In genomic region chr7:154415709-154416399, GRCh38 we compare ENCODE assay signal across 1 cellular context.
TF ChIP-seq lines count a peak whose summit lies in the region.

No MANE protein-coding gene starts in this region.

TF ChIP-seq in K562, 482 proteins besides CTCF, POLR2A, EP300 and RAD21 (continued from another document):
- TF ChIP-seq, protein P1, sequence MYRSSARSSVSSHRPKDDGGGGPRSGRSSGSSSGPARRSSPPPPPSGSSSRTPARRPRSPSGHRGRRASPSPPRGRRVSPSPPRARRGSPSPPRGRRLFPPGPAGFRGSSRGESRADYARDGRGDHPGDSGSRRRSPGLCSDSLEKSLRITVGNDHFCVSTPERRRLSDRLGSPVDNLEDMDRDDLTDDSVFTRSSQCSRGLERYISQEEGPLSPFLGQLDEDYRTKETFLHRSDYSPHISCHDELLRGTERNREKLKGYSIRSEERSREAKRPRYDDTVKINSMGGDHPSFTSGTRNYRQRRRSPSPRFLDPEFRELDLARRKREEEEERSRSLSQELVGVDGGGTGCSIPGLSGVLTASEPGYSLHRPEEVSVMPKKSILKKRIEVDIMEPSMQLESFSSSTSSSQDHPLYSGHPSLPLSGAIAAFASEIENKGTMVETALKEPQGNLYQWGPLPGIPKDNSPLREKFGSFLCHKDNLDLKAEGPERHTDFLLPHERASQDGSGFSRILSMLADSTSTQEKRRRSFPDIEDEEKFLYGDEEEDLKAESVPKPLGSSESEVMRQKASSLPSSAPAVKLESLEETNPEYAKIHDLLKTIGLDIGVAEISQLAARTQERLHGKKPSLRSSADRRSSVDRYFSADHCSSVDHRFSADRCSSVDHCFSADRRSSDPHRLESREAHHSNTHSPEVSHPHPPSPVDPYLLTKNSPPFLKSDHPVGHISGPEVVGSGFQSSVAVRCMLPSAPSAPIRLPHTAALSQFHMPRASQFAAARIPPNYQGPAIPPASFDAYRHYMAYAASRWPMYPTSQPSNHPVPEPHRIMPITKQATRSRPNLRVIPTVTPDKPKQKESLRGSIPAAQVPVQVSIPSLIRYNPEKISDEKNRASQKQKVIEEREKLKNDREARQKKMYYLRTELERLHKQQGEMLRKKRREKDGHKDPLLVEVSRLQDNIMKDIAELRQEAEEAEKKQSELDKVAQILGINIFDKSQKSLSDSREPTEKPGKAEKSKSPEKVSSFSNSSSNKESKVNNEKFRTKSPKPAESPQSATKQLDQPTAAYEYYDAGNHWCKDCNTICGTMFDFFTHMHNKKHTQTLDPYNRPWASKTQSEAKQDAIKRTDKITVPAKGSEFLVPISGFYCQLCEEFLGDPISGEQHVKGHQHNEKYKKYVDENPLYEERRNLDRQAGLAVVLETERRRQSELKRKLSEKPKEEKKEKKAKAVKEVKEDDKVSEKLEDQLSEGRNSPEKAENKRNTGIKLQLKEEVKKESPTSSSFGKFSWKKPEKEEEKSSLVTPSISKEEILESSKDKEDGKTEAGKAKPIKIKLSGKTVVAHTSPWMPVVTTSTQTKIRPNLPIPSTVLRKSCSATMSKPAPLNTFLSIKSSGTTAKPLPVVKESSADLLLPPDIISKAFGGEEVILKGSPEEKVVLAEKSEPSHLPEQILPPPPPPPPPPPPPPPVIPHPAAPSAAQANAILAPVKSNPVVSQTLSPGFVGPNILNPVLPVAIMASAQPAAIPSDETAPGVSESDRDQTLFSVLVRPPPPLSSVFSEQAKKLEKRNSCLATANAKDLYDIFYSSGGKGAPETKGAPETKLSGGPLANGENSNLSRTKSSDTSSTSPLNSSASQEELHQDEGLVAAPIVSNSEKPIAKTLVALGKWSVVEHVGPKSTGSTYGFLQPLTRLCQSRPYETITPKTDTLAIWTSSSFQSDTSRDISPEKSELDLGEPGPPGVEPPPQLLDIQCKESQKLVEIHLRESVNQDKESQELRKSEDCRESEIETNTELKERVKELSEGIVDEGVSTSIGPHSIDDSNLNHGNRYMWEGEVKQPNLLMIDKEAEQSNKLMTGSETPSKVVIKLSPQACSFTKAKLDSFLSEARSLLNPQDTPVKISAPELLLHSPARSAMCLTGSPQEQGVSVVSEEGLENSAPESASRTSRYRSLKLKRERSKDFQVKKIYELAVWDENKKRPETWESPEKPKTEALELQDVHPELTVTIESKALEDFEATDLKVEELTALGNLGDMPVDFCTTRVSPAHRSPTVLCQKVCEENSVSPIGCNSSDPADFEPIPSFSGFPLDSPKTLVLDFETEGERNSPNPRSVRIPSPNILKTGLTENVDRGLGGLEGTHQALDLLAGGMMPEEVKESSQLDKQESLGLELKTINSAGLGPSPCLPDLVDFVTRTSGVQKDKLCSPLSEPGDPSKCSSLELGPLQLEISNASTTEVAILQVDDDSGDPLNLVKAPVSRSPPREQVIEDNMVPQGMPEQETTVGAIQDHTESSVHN (IDR thresholded peaks at IDR 0.05; ENCODE audit: borderline replicate concordance in 1 of 2, low read depth in 1 of 2) = no peak
- TF ChIP-seq, protein P2, sequence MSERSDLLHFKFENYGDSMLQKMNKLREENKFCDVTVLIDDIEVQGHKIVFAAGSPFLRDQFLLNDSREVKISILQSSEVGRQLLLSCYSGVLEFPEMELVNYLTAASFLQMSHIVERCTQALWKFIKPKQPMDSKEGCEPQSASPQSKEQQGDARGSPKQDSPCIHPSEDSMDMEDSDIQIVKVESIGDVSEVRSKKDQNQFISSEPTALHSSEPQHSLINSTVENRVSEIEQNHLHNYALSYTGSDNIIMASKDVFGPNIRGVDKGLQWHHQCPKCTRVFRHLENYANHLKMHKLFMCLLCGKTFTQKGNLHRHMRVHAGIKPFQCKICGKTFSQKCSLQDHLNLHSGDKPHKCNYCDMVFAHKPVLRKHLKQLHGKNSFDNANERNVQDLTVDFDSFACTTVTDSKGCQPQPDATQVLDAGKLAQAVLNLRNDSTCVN (CRISPR knock-in tag; IDR thresholded peaks at IDR 0.05) = no peak
- TF ChIP-seq GATA2 (CRISPR knock-in tag; IDR thresholded peaks at IDR 0.05) (no peak), HDAC2 (IDR thresholded peaks at IDR 0.05) (no peak), HOMEZ (CRISPR knock-in tag; IDR thresholded peaks at IDR 0.05) (no peak), CXXC5 (CRISPR knock-in tag; IDR thresholded peaks at IDR 0.05) (no peak)
